ENCODE assay signal across 25 cellular contexts in genomic region chr10:132035476-132035875, GRCh38. TPM values are rescaled to one million over a fixed set of nuclear protein-coding genes. Genes with fewer than 3 reads are reported as not detected.
DNase-seq lines count a peak whose midpoint lies in the region; ATAC-seq, FAIRE-seq and TF ChIP-seq lines count a peak whose summit lies in the region.
"Had no signal": no experiment of that assay in that cellular context is flagged by ENCODE, and none has a peak within 500 bp of the region (broad histone marks: within the 10 kb centered on the region; RNA-seq: fewer than 3 reads in every experiment).

No MANE protein-coding gene starts in this region.

- H3K4me3 ChIP-seq in CD4-positive, alpha-beta memory T cell (ENCODE audit: low read length in 2 of 2): no peak overlapping the region
- H3K4me3 ChIP-seq in iPS-20b (ENCODE audit: low read length) (peak overlapping the region; percentile 69; the same call in 1 of the 2 replicates), neural progenitor cell (no peak overlapping the region)
- H3K4me3 ChIP-seq: PC-9 had no signal

- peaks cover 19% of the 10 kb centered on the region for H4K20me1 ChIP-seq in neural progenitor cell (ENCODE audit: low read depth)

- POLR2A ChIA-PET in CD4-positive, alpha-beta memory T cell (lab: Charles Lee; ENCODE audit: partially characterized antibody): interaction anchor here (0.5 kb wide), 1 partner anchor 253 kb away, joined by 4 read pairs; no protein-coding TSS in a partner anchor

- TF ChIP-seq CTCF in VCaP (conservative IDR thresholded peaks at IDR 0.05): no peak
- TF ChIP-seq CTCF in neural progenitor cell (IDR thresholded peaks at IDR 0.05): no peak
- no peak for TF ChIP-seq CTCF in D721Med (IDR thresholded peaks at IDR 0.05; ENCODE audit: insufficient read depth, missing control alignments)

- H2AFZ ChIP-seq in neural progenitor cell (replicated peaks): no peak overlapping the region
- H2AFZ ChIP-seq: PC-9 had no signal

- peak overlapping the region; percentile 95 for H3K4me2 ChIP-seq in neural progenitor cell
- H3K4me2 ChIP-seq: PC-9 had no signal

- H3K36me3 Mint-ChIP-seq in CD4-positive, alpha-beta memory T cell: no peaks in the 10 kb centered on the region
- no peaks in the 10 kb centered on the region for H3K36me3 Mint-ChIP-seq in neural progenitor cell
- H3K36me3 Mint-ChIP-seq: activated naive CD4-positive, alpha-beta T cell treated with anti-CD3 and anti-CD28 coated beads, Interleukin-2, amount 50 U/mL, for 24 hours; CD8-positive, alpha-beta memory T cell had no signal

- H3K36me3 ChIP-seq in CD4-positive, alpha-beta memory T cell (ENCODE audit: insufficient read depth, low read length): no peaks in the 10 kb centered on the region
- H3K36me3 ChIP-seq in iPS-20b (ENCODE audit: insufficient read depth, low read depth, low read length) (no peaks in the 10 kb centered on the region), neural progenitor cell (no peaks in the 10 kb centered on the region)
- H3K36me3 ChIP-seq: thyroid gland had no signal

- CTCF ChIA-PET in CD4-positive, alpha-beta memory T cell (lab: Charles Lee; ENCODE audit: partially characterized antibody): interaction anchor here (0.8 kb wide), 1 partner anchor 13 kb away, joined by 3 read pairs; no protein-coding TSS in a partner anchor

- H3K27ac Mint-ChIP-seq in CD4-positive, alpha-beta memory T cell: no peak overlapping the region
- H3K27ac Mint-ChIP-seq in neural progenitor cell: peak overlapping the region; percentile 21
- H3K27ac Mint-ChIP-seq: activated CD8-positive, alpha-beta T cell treated with anti-CD3 and anti-CD28 coated beads, Interleukin-2, amount 10 ng/mL, durations not matched to agents 7 days and 5 days; activated naive CD4-positive, alpha-beta T cell treated with anti-CD3 and anti-CD28 coated beads, Interleukin-2, amount 50 U/mL, for 24 hours; activated T-helper 2 cell treated with anti-CD3 and anti-CD28 coated beads, Interferon-gamma antibody, Interleukin-2, Interleukin-4, amounts not matched to agents 10 μg/mL and 5 μg/mL and 100 μg/mL, durations not matched to agents 14 hours and 24 hours and 36 hours; CD8-positive, alpha-beta memory T cell; T-helper 2 cell treated with Interferon-gamma antibody and Interleukin-4, amounts not matched to agents 5 μg/mL and 100 μg/mL, for 36 hours had no signal

- H3K27ac ChIP-seq in CD4-positive, alpha-beta memory T cell (ENCODE audit: low read depth, low read length): no peak overlapping the region
- H3K27ac ChIP-seq in VCaP: peak overlapping the region; percentile 84
- H3K27ac ChIP-seq in iPS-20b (ENCODE audit: low read length): no peak overlapping the region
- no peak overlapping the region for H3K27ac ChIP-seq in neural progenitor cell
- H3K27ac ChIP-seq: PC-9, thyroid gland had no signal

- peaks cover 16% of the 10 kb centered on the region for H3F3A ChIP-seq in neural progenitor cell (ENCODE audit: low read depth)

- no peaks in the 10 kb centered on the region for H3K9me3 ChIP-seq in CD4-positive, alpha-beta memory T cell (ENCODE audit: control insufficient read depth in 1 of 2, low read length in 2 of 2)
- H3K9me3 ChIP-seq in iPS-20b (ENCODE audit: insufficient read depth, low read depth, low read length): no peaks in the 10 kb centered on the region
- H3K9me3 ChIP-seq in neural progenitor cell (ENCODE audit: low read depth): no peaks in the 10 kb centered on the region
- H3K9me3 ChIP-seq: thyroid gland had no signal

- FAIRE-seq in D721Med (lab: Jason Lieb, UNC): no peak
- FAIRE-seq: bronchial epithelial cell, colon, islet of Langerhans had no signal

- H3K4me1 ChIP-seq in CD4-positive, alpha-beta memory T cell (ENCODE audit: insufficient read depth, low read length): no peaks in the 10 kb centered on the region
- H3K4me1 ChIP-seq in iPS-20b (ENCODE audit: insufficient read depth, low read length) (no peaks in the 10 kb centered on the region; the same call in 1 of the 2 replicates), neural progenitor cell (peaks cover 20% of the 10 kb centered on the region)

- peaks cover 0 to 13% (median 8%) of the 10 kb centered on the region in 4 donors for H3K4me1 Mint-ChIP-seq in CD4-positive, alpha-beta memory T cell
- peaks cover 14% of the 10 kb centered on the region for H3K4me1 Mint-ChIP-seq in neural progenitor cell

- peak overlapping the region in 5 of 8 donors; percentile 18 to 59 (median 41) for H3K4me3 Mint-ChIP-seq in CD4-positive, alpha-beta memory T cell
- peak overlapping the region; percentile 81 for H3K4me3 Mint-ChIP-seq in neural progenitor cell
- H3K4me3 Mint-ChIP-seq: activated CD8-positive, alpha-beta T cell treated with anti-CD3 and anti-CD28 coated beads, Interleukin-2, amount 10 ng/mL, durations not matched to agents 7 days and 5 days; T-helper 2 cell treated with Interferon-gamma antibody and Interleukin-4, amounts not matched to agents 5 μg/mL and 100 μg/mL, for 36 hours had no signal

- H3K9ac ChIP-seq in iPS-20b (ENCODE audit: low read depth, low read length) (no peak overlapping the region), neural progenitor cell (no peak overlapping the region)

- no peak for ATAC-seq in HG03159 (IDR thresholded peaks at IDR 0.05; ENCODE audit: unreplicated experiment)
- ATAC-seq in GM18517 (IDR thresholded peaks at IDR 0.05; ENCODE audit: unreplicated experiment): no peak
- ATAC-seq: activated CD8-positive, alpha-beta T cell treated with anti-CD3 and anti-CD28 coated beads, Interleukin-2, amount 10 ng/mL, durations not matched to agents 7 days and 5 days had no signal

- peaks cover 5% of the 10 kb centered on the region for H3K27me3 ChIP-seq in CD4-positive, alpha-beta memory T cell (ENCODE audit: insufficient read depth, low read length)
- H3K27me3 ChIP-seq in iPS-20b (ENCODE audit: insufficient read depth, low read length) (peaks cover 60% of the 10 kb centered on the region), neural progenitor cell (peaks cover 78% of the 10 kb centered on the region)
- H3K27me3 ChIP-seq: thyroid gland had no signal

- DNase-seq in CD4-positive, alpha-beta memory T cell: no peak
- DNase-seq in neural progenitor cell (ENCODE audit: low spot score): no peak
- no peak for DNase-seq in Ammon's horn (ENCODE audit: low spot score)
- no peak for DNase-seq in D721Med (ENCODE audit: insufficient read length, low spot score)
- DNase-seq: activated CD4-positive, alpha-beta T cell treated with anti-CD3 and anti-CD28 coated beads for 4 hours; activated CD8-positive, alpha-beta T cell treated with anti-CD3 and anti-CD28 coated beads, Interleukin-2, amount 10 ng/mL, durations not matched to agents 7 days and 5 days; AML-193; CD8-positive, alpha-beta memory T cell; effector CD4-positive, alpha-beta T cell; erythroblast; Kasumi-1; MV-4-11; NCI-H1436 treated with DMSO at 0.1 percent for 48 hours had no signal

- intact Hi-C loops in CD4-positive, alpha-beta memory T cell (cut with micrococcal nuclease): no loop called here

- H3K9me3 Mint-ChIP-seq in CD4-positive, alpha-beta memory T cell: no peaks in the 10 kb centered on the region
- peaks cover 13% of the 10 kb centered on the region for H3K9me3 Mint-ChIP-seq in neural progenitor cell
- H3K9me3 Mint-ChIP-seq: activated naive CD4-positive, alpha-beta T cell treated with anti-CD3 and anti-CD28 coated beads, Interleukin-2, amount 50 U/mL, for 24 hours; activated T-helper 2 cell treated with anti-CD3 and anti-CD28 coated beads, Interferon-gamma antibody, Interleukin-2, Interleukin-4, amounts not matched to agents 10 μg/mL and 5 μg/mL and 100 μg/mL, durations not matched to agents 14 hours and 24 hours and 36 hours; CD8-positive, alpha-beta memory T cell; T-helper 2 cell treated with Interferon-gamma antibody and Interleukin-4, amounts not matched to agents 5 μg/mL and 100 μg/mL, for 36 hours had no signal

- no peaks in the 10 kb centered on the region for H3K79me2 ChIP-seq in neural progenitor cell (ENCODE audit: low read depth)

- peaks cover 49 to 58% of the 10 kb centered on the region in 2 donors for H3K27me3 Mint-ChIP-seq in CD4-positive, alpha-beta memory T cell
- H3K27me3 Mint-ChIP-seq in neural progenitor cell (ENCODE audit: insufficient read depth, low read depth): peaks cover 38% of the 10 kb centered on the region

RNA-seq across cellular contexts. Expression of gene JAKMIP3, which starts 30.3 kb away (rescaled TPM):
- total RNA-seq in CD4-positive, alpha-beta memory T cell: under 1 TPM; 0.29 to 0.36 TPM
- under 1 TPM in 1 of 2 donors, not detected in 1; 0.03 TPM for polyA plus RNA-seq in CD4-positive, alpha-beta memory T cell
- total RNA-seq in neural progenitor cell (ENCODE audit: low replicate concordance): 0.31 and 0.37 TPM in 2 replicates
- total RNA-seq: bronchial epithelial cell had no signal
- polyA plus RNA-seq: CD8-positive, alpha-beta memory T cell had no signal

RNA-seq across cellular contexts. Expression of gene BNIP3, which starts 53.8 kb away (rescaled TPM):
- total RNA-seq in CD4-positive, alpha-beta memory T cell: 10 to 100 TPM; 29.8 to 31.7 TPM
- 10 to 100 TPM; 33.6 to 37.0 TPM for polyA plus RNA-seq in CD4-positive, alpha-beta memory T cell
- 256 and 312 TPM in 2 replicates for total RNA-seq in neural progenitor cell (ENCODE audit: low replicate concordance)
